20 cellular contexts compared by ENCODE assay signal in genomic region chr2:240287496-240288086, GRCh38.
DNase-seq lines count a peak whose midpoint lies in the region; ATAC-seq and TF ChIP-seq lines count a peak whose summit lies in the region.
"Had no signal": no experiment of that assay in that cellular context is flagged by ENCODE, and none has a peak within 500 bp of the region (broad histone marks: within the 10 kb centered on the region; RNA-seq: fewer than 3 reads in every experiment).

No MANE protein-coding gene starts in this region.

- H3K4me1 Mint-ChIP-seq in activated CD4-positive, alpha-beta T cell treated with anti-CD3 and anti-CD28 coated beads, Interleukin-2, amount 10 ng/mL, durations not matched to agents 24 days and 14 days = no peaks in the 10 kb centered on the region
- peaks cover 16% of the 10 kb centered on the region for H3K4me1 Mint-ChIP-seq in WTC11

- H3K27ac Mint-ChIP-seq in activated CD4-positive, alpha-beta T cell treated with anti-CD3 and anti-CD28 coated beads, Interleukin-2, amount 10 ng/mL, durations not matched to agents 24 days and 14 days = no peak overlapping the region
- H3K27ac Mint-ChIP-seq in WTC11 = no peak overlapping the region
- H3K27ac Mint-ChIP-seq: IgD-negative memory B cell, nephron progenitor cell had no signal

- H3K4me1 ChIP-seq in right cardiac atrium (ENCODE audit: control insufficient read depth, insufficient read depth, low read length) = peaks cover 3% of the 10 kb centered on the region

- POLR2A ChIA-PET in WTC11 (lab: Charles Lee) = no interaction called here

- CTCF ChIA-PET in WTC11 (lab: Charles Lee) = no interaction called here

- H3K36me3 Mint-ChIP-seq in activated CD4-positive, alpha-beta T cell treated with anti-CD3 and anti-CD28 coated beads, Interleukin-2, amount 10 ng/mL, durations not matched to agents 24 days and 14 days (ENCODE audit: low read depth) = no peaks in the 10 kb centered on the region
- H3K36me3 Mint-ChIP-seq in WTC11 = no peaks in the 10 kb centered on the region
- H3K36me3 Mint-ChIP-seq: IgD-negative memory B cell had no signal

- intact Hi-C loops in activated CD4-positive, alpha-beta T cell treated with anti-CD3 and anti-CD28 coated beads, Interleukin-2, amount 10 ng/mL, durations not matched to agents 24 days and 14 days (cut with micrococcal nuclease) = no loop called here
- intact Hi-C loops in right cardiac atrium (cut with DNase I) (no loop called here), sciatic nerve (cut with DNase I) (no loop called here)

- H3K4me3 Mint-ChIP-seq in activated CD4-positive, alpha-beta T cell treated with anti-CD3 and anti-CD28 coated beads, Interleukin-2, amount 10 ng/mL, durations not matched to agents 24 days and 14 days = no peak overlapping the region
- no peak overlapping the region for H3K4me3 Mint-ChIP-seq in WTC11
- H3K4me3 Mint-ChIP-seq: IgD-negative memory B cell, nephron progenitor cell had no signal

- H3K9me3 Mint-ChIP-seq in activated CD4-positive, alpha-beta T cell treated with anti-CD3 and anti-CD28 coated beads, Interleukin-2, amount 10 ng/mL, durations not matched to agents 24 days and 14 days = peaks cover 9% of the 10 kb centered on the region
- peaks cover 13% of the 10 kb centered on the region for H3K9me3 Mint-ChIP-seq in WTC11

- TF ChIP-seq CTCF in WTC11 (IDR thresholded peaks at IDR 0.05) = no peak

- no peaks in the 10 kb centered on the region for H3K27me3 ChIP-seq in right cardiac atrium (ENCODE audit: control insufficient read depth, insufficient read depth)
- H3K27me3 ChIP-seq: BLaER1 had no signal

- peak; percentile 44 for DNase-seq in activated CD4-positive, alpha-beta T cell treated with anti-CD3 and anti-CD28 coated beads, Interleukin-2, amount 10 ng/mL, durations not matched to agents 24 days and 14 days
- DNase-seq in activated CD4-positive, alpha-beta T cell treated with anti-CD3 and anti-CD28 coated beads for 4 hours = no peak
- DNase-seq in WTC11 (ENCODE audit: low spot score) (no peak), right cardiac atrium (peak in 1 of 3 donors; percentile 52), sciatic nerve (ENCODE audit: low spot score) (no peak)
- DNase-seq: 8988T; activated CD4-positive, alpha-beta T cell treated with anti-CD3 and anti-CD28 coated beads for 1 hour; dermis blood vessel endothelial cell; kidney glomerular epithelial cell; NCI-H1417 treated with DMSO at 0.1 percent for 48 hours; NCI-H526; nephron progenitor cell; small intestine; stimulated activated CD4-positive, alpha-beta T cell treated with anti-CD3 and anti-CD28 coated beads, Interleukin-2, amount 100 ng/mL, for 48 hours had no signal

- no peak overlapping the region for H3K4me3 ChIP-seq in right cardiac atrium (ENCODE audit: low read length)
- H3K4me3 ChIP-seq: BLaER1 had no signal

- ATAC-seq in WTC11 (peak; percentile 43; the same call in 1 of the 2 replicates), right cardiac atrium (peak; percentile 26 to 50), sciatic nerve (peak; percentile 34), HG02642 (IDR thresholded peaks at IDR 0.05; ENCODE audit: poor library complexity, unreplicated experiment) (no peak), HG03378 (IDR thresholded peaks at IDR 0.05; ENCODE audit: unreplicated experiment) (no peak), HG03159 (IDR thresholded peaks at IDR 0.05; ENCODE audit: unreplicated experiment) (no peak)

- peaks cover 10% of the 10 kb centered on the region for H3K27me3 Mint-ChIP-seq in activated CD4-positive, alpha-beta T cell treated with anti-CD3 and anti-CD28 coated beads, Interleukin-2, amount 10 ng/mL, durations not matched to agents 24 days and 14 days
- no peaks in the 10 kb centered on the region for H3K27me3 Mint-ChIP-seq in WTC11 (ENCODE audit: low read depth)

- 66% methylated on average over 11 of the region's 11 CpGs for WGBS in right cardiac atrium

- H3K27ac ChIP-seq in right cardiac atrium (ENCODE audit: low read length) = no peak overlapping the region
- H3K27ac ChIP-seq: BLaER1, RWPE1 had no signal

- H3K9me3 ChIP-seq in right cardiac atrium (ENCODE audit: control insufficient read depth, low read length) = no peaks in the 10 kb centered on the region

TF ChIP-seq in WTC11, 78 proteins besides CTCF, POLR2A, EP300 and RAD21:
- TF ChIP-seq MXD4 (CRISPR knock-in tag; IDR thresholded peaks at IDR 0.05; ENCODE audit: borderline replicate concordance) (no peak), CBFB (CRISPR knock-in tag; IDR thresholded peaks at IDR 0.05; ENCODE audit: low read depth) (no peak), AFF4 (CRISPR knock-in tag; IDR thresholded peaks at IDR 0.05; ENCODE audit: borderline replicate concordance) (no peak), ZBTB21 (CRISPR knock-in tag; IDR thresholded peaks at IDR 0.05; ENCODE audit: borderline replicate concordance) (no peak)
- TF ChIP-seq, protein P1, sequence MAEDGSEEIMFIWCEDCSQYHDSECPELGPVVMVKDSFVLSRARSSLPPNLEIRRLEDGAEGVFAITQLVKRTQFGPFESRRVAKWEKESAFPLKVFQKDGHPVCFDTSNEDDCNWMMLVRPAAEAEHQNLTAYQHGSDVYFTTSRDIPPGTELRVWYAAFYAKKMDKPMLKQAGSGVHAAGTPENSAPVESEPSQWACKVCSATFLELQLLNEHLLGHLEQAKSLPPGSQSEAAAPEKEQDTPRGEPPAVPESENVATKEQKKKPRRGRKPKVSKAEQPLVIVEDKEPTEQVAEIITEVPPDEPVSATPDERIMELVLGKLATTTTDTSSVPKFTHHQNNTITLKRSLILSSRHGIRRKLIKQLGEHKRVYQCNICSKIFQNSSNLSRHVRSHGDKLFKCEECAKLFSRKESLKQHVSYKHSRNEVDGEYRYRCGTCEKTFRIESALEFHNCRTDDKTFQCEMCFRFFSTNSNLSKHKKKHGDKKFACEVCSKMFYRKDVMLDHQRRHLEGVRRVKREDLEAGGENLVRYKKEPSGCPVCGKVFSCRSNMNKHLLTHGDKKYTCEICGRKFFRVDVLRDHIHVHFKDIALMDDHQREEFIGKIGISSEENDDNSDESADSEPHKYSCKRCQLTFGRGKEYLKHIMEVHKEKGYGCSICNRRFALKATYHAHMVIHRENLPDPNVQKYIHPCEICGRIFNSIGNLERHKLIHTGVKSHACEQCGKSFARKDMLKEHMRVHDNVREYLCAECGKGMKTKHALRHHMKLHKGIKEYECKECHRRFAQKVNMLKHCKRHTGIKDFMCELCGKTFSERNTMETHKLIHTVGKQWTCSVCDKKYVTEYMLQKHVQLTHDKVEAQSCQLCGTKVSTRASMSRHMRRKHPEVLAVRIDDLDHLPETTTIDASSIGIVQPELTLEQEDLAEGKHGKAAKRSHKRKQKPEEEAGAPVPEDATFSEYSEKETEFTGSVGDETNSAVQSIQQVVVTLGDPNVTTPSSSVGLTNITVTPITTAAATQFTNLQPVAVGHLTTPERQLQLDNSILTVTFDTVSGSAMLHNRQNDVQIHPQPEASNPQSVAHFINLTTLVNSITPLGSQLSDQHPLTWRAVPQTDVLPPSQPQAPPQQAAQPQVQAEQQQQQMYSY (CRISPR knock-in tag; IDR thresholded peaks at IDR 0.05) = no peak
- TF ChIP-seq, protein P2, sequence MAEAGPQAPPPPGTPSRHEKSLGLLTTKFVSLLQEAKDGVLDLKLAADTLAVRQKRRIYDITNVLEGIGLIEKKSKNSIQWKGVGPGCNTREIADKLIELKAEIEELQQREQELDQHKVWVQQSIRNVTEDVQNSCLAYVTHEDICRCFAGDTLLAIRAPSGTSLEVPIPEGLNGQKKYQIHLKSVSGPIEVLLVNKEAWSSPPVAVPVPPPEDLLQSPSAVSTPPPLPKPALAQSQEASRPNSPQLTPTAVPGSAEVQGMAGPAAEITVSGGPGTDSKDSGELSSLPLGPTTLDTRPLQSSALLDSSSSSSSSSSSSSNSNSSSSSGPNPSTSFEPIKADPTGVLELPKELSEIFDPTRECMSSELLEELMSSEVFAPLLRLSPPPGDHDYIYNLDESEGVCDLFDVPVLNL (CRISPR knock-in tag; IDR thresholded peaks at IDR 0.05; ENCODE audit: borderline replicate concordance, low read depth) = no peak

Comparison
In these comparisons a context has a peak if more than half of its experiments do, and no peak if none do; other contexts are left out.
1. ATAC-seq: peak in WTC11 (single experiment), right cardiac atrium (2 of 2) and sciatic nerve (single experiment); none in HG02642 (single experiment), HG03378 (single experiment) and HG03159 (single experiment).